In the genomic region with DNA sequence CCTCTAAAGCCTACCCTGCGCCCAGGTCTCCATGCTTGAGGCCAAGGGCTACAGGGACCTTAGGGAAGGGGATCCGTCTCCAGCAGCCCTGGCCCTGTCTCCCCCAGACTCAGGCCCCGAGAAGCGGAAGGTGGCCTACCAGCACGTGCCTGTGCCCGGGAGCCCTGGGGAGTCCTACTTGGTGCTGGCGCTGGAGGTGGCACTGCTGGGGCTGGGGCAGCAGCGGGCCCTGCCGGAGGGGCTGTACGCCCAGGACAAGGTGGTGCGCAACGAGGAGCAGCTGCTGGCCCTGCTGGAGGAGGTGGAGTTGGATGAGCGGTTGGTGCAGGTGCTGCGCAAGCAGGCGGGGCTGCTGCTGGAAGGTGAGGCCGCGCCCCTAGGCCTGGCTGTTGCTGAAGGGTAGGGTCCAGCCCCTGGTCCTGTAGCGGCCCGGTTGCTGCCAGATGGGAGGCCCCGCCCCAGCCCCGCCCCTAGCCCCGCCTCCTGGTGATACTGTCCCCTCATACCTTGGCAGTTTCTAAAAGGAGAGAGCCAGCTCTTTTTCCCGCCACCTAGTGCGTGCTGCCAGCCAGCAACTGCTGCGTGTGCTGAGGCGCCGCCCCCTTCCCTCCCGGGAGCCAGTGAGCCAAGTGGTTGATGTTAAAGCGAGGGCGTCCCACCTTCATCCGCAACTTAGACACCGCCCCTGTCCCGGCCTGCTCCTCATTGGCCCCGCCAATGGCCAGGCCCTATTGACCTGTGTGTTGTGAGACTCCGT, we compare ENCODE assay signal across 9 cellular contexts. TPM values are rescaled to one million over a fixed set of nuclear protein-coding genes. Genes with fewer than 3 reads are reported as not detected.
DNase-seq lines count a peak whose midpoint lies in the region; ATAC-seq and TF ChIP-seq lines count a peak whose summit lies in the region.
"Had no signal": no experiment of that assay in that cellular context is flagged by ENCODE, and none has a peak within 500 bp of the region (broad histone marks: within the 10 kb centered on the region; RNA-seq: fewer than 3 reads in every experiment).

No MANE protein-coding gene starts in this region.

- H3K4me3 Mint-ChIP-seq in activated CD8-positive, alpha-beta T cell treated with anti-CD3 and anti-CD28 coated beads for 36 hours = no peak overlapping the region

- no peaks in the 10 kb centered on the region for H3K27me3 Mint-ChIP-seq in activated CD8-positive, alpha-beta T cell treated with anti-CD3 and anti-CD28 coated beads for 36 hours

- no peak overlapping the region for H3K27ac Mint-ChIP-seq in activated CD8-positive, alpha-beta T cell treated with anti-CD3 and anti-CD28 coated beads for 36 hours

- TF ChIP-seq CTCF in activated CD8-positive, alpha-beta T cell treated with anti-CD3 and anti-CD28 coated beads for 36 hours (IDR thresholded peaks at IDR 0.05) = no peak

- DNase-seq in stimulated activated CD4-positive, alpha-beta T cell treated with anti-CD3 and anti-CD28 coated beads, Interleukin-1b, Interleukin-23, amount 100 ng/mL, for 48 hours = peak; percentile 48
- no peak for DNase-seq in stimulated activated CD4-positive, alpha-beta T cell treated with anti-CD3 and anti-CD28 coated beads, Interleukin-4, amount 100 ng/mL, for 24 hours
- peak; percentile 45 for DNase-seq in activated CD8-positive, alpha-beta T cell treated with anti-CD3 and anti-CD28 coated beads for 36 hours
- peak; percentile 97 for DNase-seq in islet precursor cell
- DNase-seq in UCSD-AML1 (lab: John Stamatoyannopoulos, UW; ENCODE audit: unreplicated experiment) = no peak
- no peak for DNase-seq in HPDE6-E6E7 (ENCODE audit: extremely low spot score)
- no peak for DNase-seq in occipital lobe (lab: John Stamatoyannopoulos, UW)
- DNase-seq in Ammon's horn (ENCODE audit: low spot score) = no peak

- H3K36me3 Mint-ChIP-seq in activated CD8-positive, alpha-beta T cell treated with anti-CD3 and anti-CD28 coated beads for 36 hours (ENCODE audit: low read depth) = peaks cover 5% of the 10 kb centered on the region

- POLR2A ChIA-PET in activated CD8-positive, alpha-beta T cell treated with anti-CD3 and anti-CD28 coated beads for 36 hours (lab: Charles Lee) = interaction anchor here (1.0 kb wide), 1 partner anchor 23 kb away, joined by 5 read pairs; the partner anchor contains the start of gene ZSWIM4

- ATAC-seq in activated CD8-positive, alpha-beta T cell treated with anti-CD3 and anti-CD28 coated beads for 36 hours = peak; percentile 63

- CTCF ChIA-PET in activated CD8-positive, alpha-beta T cell treated with anti-CD3 and anti-CD28 coated beads for 36 hours (lab: Charles Lee) = no interaction called here

- H3K4me1 Mint-ChIP-seq in activated CD8-positive, alpha-beta T cell treated with anti-CD3 and anti-CD28 coated beads for 36 hours (ENCODE audit: low read depth) = no peaks in the 10 kb centered on the region

- intact Hi-C loops in activated CD8-positive, alpha-beta T cell treated with anti-CD3 and anti-CD28 coated beads for 36 hours (cut with micrococcal nuclease) = no loop called here

- H3K9me3 Mint-ChIP-seq in activated CD8-positive, alpha-beta T cell treated with anti-CD3 and anti-CD28 coated beads for 36 hours = no peaks in the 10 kb centered on the region

RNA-seq across cellular contexts. Expression of gene ZSWIM4, which starts 22.6 kb away (rescaled TPM):
- 1 to 10 TPM; 6.6 to 6.8 TPM for total RNA-seq in activated CD8-positive, alpha-beta T cell treated with anti-CD3 and anti-CD28 coated beads for 36 hours
- 11.1 TPM for total RNA-seq in occipital lobe

RNA-seq across cellular contexts. Expression of gene C19orf53, which starts 43.5 kb away (rescaled TPM):
- 100 to 1,000 TPM; 120 to 128 TPM for total RNA-seq in activated CD8-positive, alpha-beta T cell treated with anti-CD3 and anti-CD28 coated beads for 36 hours
- total RNA-seq in occipital lobe = 15.8 TPM

RNA-seq across cellular contexts. Expression of gene MRI1, which starts 53.5 kb away (rescaled TPM):
- total RNA-seq in activated CD8-positive, alpha-beta T cell treated with anti-CD3 and anti-CD28 coated beads for 36 hours = 10 to 100 TPM; 37.1 to 40.8 TPM
- total RNA-seq in occipital lobe = 16.4 TPM

RNA-seq across cellular contexts. Expression of gene NANOS3, which starts 59.1 kb away (rescaled TPM):
- total RNA-seq in activated CD8-positive, alpha-beta T cell treated with anti-CD3 and anti-CD28 coated beads for 36 hours = 1 to 10 TPM in 1 of 2 experiments, under 1 TPM in 1; 0.56 to 1.3 TPM
- total RNA-seq in occipital lobe = 5.6 TPM
- total RNA-seq: Daoy had no signal

Comparison
In these comparisons a context has a peak if more than half of its experiments do, and no peak if none do; other contexts are left out.
1. DNase-seq: peak in stimulated activated CD4-positive, alpha-beta T cell treated with anti-CD3 and anti-CD28 coated beads, Interleukin-1b, Interleukin-23, amount 100 ng/mL, for 48 hours (single experiment), activated CD8-positive, alpha-beta T cell treated with anti-CD3 and anti-CD28 coated beads for 36 hours (single experiment) and islet precursor cell (single experiment); none in stimulated activated CD4-positive, alpha-beta T cell treated with anti-CD3 and anti-CD28 coated beads, Interleukin-4, amount 100 ng/mL, for 24 hours (single experiment), UCSD-AML1 (single experiment), HPDE6-E6E7 (single experiment), occipital lobe (single experiment) and Ammon's horn (single experiment).